2 cellular contexts compared by ENCODE assay signal in the genomic region with DNA sequence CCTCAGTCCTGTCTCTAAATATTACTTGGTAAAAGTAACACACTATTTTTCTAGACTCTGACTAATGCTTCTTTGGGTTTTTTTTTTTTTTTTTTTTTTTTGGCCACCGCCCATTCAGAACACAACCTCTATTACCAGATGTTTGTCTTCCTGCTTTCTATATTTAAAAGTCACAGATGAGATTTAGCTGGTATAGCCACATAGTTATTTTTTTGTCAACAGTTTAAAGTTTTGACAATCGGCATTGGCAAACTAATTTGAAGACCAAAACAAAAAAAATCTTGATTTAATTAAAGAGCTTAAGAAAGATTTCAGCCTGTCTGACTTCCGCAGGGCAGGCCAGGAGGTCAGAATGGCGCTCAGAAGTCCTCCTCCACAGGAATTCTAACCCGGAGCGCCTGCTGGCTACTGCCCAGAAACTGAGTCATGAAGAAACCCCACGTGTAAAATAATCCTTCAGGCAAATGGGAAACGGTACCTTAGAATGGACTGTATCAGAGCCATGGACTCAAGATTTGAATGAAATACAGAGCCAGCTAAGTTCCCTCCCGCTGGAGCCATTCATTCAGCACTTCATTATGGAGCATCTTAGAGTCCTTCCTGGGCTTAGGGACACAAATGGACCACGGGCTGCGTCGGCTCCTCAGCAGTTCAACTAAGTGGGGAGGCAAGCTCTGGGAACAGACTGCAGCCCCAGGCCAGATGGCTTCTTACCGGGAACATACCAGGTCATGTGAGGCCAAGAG.
TF ChIP-seq lines count a peak whose summit lies in the region.

No MANE protein-coding gene starts in this region.

TF ChIP-seq in A549, 52 proteins besides CTCF, POLR2A, EP300 and RAD21 (continued from another document):
- TF ChIP-seq, protein P1, sequence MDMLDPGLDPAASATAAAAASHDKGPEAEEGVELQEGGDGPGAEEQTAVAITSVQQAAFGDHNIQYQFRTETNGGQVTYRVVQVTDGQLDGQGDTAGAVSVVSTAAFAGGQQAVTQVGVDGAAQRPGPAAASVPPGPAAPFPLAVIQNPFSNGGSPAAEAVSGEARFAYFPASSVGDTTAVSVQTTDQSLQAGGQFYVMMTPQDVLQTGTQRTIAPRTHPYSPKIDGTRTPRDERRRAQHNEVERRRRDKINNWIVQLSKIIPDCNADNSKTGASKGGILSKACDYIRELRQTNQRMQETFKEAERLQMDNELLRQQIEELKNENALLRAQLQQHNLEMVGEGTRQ (IDR thresholded peaks at IDR 0.05): 0 out of 2 replicates have a peak, but pooled peaks have one; percentile 16
- TF ChIP-seq HOXA7 (CRISPR knock-in tag; IDR thresholded peaks at IDR 0.05): no peak
- no peak for TF ChIP-seq KDM5A (IDR thresholded peaks at IDR 0.05)
- no peak for TF ChIP-seq HOXB13 (CRISPR knock-in tag; IDR thresholded peaks at IDR 0.05; ENCODE audit: low read depth)
- no peak for TF ChIP-seq REST (IDR thresholded peaks at IDR 0.05)
- 0 out of 2 replicates have a peak, but pooled peaks have one; percentile 25 for TF ChIP-seq JUNB (IDR thresholded peaks at IDR 0.05)
- TF ChIP-seq PHF8 (IDR thresholded peaks at IDR 0.05; ENCODE audit: borderline replicate concordance, low read depth): no peak
- TF ChIP-seq, protein P2, sequence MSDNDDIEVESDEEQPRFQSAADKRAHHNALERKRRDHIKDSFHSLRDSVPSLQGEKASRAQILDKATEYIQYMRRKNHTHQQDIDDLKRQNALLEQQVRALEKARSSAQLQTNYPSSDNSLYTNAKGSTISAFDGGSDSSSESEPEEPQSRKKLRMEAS (IDR thresholded peaks at IDR 0.05): peak; percentile 68; the same call in 1 of the 2 replicates
- TF ChIP-seq TP53 (CRISPR knock-in tag; IDR thresholded peaks at IDR 0.05): 0 out of 2 replicates have a peak, but pooled peaks have one; percentile 57
- peak; percentile 6 to 22; a peak in 1 of 5 replicates for TF ChIP-seq JUN (IDR thresholded peaks at IDR 0.05)
- no peak for TF ChIP-seq NFE2L2 (conservative IDR thresholded peaks at IDR 0.05; ENCODE audit: low read length)

TF ChIP-seq in endothelial cell of umbilical vein, 7 proteins besides CTCF, POLR2A, EP300 and RAD21:
- TF ChIP-seq, protein P2 (IDR thresholded peaks at IDR 0.05; ENCODE audit: insufficient read depth, insufficient read length): peak; percentile 9
- peak; percentile 11 for TF ChIP-seq GATA2 (IDR thresholded peaks at IDR 0.05; ENCODE audit: insufficient read depth, insufficient read length, low read depth, low read length)
- TF ChIP-seq POLR2AphosphoS5 (IDR thresholded peaks at IDR 0.05; ENCODE audit: insufficient read depth, low read depth, low read length): peak; percentile 45
- peak; percentile 69 for TF ChIP-seq FOS (IDR thresholded peaks at IDR 0.05; ENCODE audit: borderline replicate concordance, insufficient read depth, low read length)
- TF ChIP-seq MYC (IDR thresholded peaks at IDR 0.05; ENCODE audit: low read depth, low read length): no peak
- no peak for TF ChIP-seq EZH2 (IDR thresholded peaks at IDR 0.05; ENCODE audit: borderline replicate concordance, low read depth, low read length, severe bottlenecking)
- TF ChIP-seq JUN (IDR thresholded peaks at IDR 0.05; ENCODE audit: borderline replicate concordance, insufficient read depth, insufficient read length, low read depth): peak; percentile 38
